In genomic region chr20:31903630-31904386, GRCh38 we compare ENCODE assay signal across 2 cellular contexts.
TF ChIP-seq lines count a peak whose summit lies in the region.

No MANE protein-coding gene starts in this region.

TF ChIP-seq in HEK293T, 16 proteins besides CTCF, POLR2A, EP300 and RAD21:
- no peak for TF ChIP-seq ELF4 (IDR thresholded peaks at IDR 0.05)
- no peak for TF ChIP-seq L3MBTL2 (conservative IDR thresholded peaks at IDR 0.05)
- TF ChIP-seq, protein P1, sequence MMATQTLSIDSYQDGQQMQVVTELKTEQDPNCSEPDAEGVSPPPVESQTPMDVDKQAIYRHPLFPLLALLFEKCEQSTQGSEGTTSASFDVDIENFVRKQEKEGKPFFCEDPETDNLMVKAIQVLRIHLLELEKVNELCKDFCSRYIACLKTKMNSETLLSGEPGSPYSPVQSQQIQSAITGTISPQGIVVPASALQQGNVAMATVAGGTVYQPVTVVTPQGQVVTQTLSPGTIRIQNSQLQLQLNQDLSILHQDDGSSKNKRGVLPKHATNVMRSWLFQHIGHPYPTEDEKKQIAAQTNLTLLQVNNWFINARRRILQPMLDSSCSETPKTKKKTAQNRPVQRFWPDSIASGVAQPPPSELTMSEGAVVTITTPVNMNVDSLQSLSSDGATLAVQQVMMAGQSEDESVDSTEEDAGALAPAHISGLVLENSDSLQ (IDR thresholded peaks at IDR 0.05), result peak; percentile 66
- no peak for TF ChIP-seq CTBP1 (IDR thresholded peaks at IDR 0.05; ENCODE audit: borderline replicate concordance)
- TF ChIP-seq BHLHE40 (IDR thresholded peaks at IDR 0.05; ENCODE audit: borderline replicate concordance), result no peak
- no peak for TF ChIP-seq NFRKB (IDR thresholded peaks at IDR 0.05)
TF ChIP-seq in HEK293T: peak in this region for 1.

TF ChIP-seq in GM12878, 131 proteins besides CTCF, POLR2A, EP300 and RAD21:
- TF ChIP-seq MXI1 (IDR thresholded peaks at IDR 0.05; ENCODE audit: low read depth, low read length), result no peak
- TF ChIP-seq, protein P1 (IDR thresholded peaks at IDR 0.05), result peak; percentile 68
TF ChIP-seq in GM12878: peak in this region for 1.
